Comparison of ENCODE assay signal across 13 cellular contexts in the genomic region with DNA sequence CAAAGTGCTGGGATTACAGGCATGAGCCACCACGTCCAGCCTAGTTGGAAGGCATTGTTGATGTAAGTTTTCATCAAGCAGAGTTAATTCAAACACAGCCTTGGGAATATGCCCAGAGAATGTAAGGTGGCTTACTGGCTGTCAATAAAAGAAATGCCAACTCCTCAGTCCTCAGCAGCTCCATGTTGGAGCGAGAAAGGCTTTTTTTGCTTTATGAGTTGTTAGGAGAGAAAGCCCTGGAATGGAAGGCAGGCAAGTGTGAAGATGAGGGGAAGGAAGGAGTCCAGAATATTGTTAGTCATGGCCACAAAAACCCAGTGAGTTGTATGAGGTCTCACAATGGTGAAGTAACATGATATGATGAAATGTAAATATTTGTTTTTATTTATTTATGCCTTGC. TPM values are rescaled to one million over a fixed set of nuclear protein-coding genes. Genes with fewer than 3 reads are reported as not detected.
A peak's percentile ranks its signal among the peaks of the same experiment; 100 is the strongest.
DNase-seq lines count a peak whose midpoint lies in the region; ATAC-seq and TF ChIP-seq lines count a peak whose summit lies in the region.
"Had no signal": no experiment of that assay in that cellular context is flagged by ENCODE, and none has a peak within 500 bp of the region (broad histone marks: within the 10 kb centered on the region; RNA-seq: fewer than 3 reads in every experiment).

No MANE protein-coding gene starts in this region.

- H3K27me3 ChIP-seq in left lung (no peaks in the 10 kb centered on the region), uterus (no peaks in the 10 kb centered on the region)

- no peak overlapping the region for H3K27ac Mint-ChIP-seq in activated T-cell treated with anti-CD3 and anti-CD28 coated beads, Interleukin-2, amount 50 U/mL, for 72 hours
- peak overlapping the region; percentile 67 for H3K27ac Mint-ChIP-seq in WTC11

- ATAC-seq in activated T-cell treated with anti-CD3 and anti-CD28 coated beads, Interleukin-2, amount 50 U/mL, for 72 hours (replicated peaks in 1 of 2) = no peak
- ATAC-seq in WTC11 = no peak
- peak; percentile 41 for ATAC-seq in left lung

- TF ChIP-seq CTCF in WTC11 (IDR thresholded peaks at IDR 0.05) = no peak
- TF ChIP-seq CTCF in left lung (IDR thresholded peaks at IDR 0.05) = no peak
- TF ChIP-seq CTCF in uterus (IDR thresholded peaks at IDR 0.05) = no peak

- intact Hi-C loops in left lung (cut with DNase I) = no loop called here
- intact Hi-C loops in uterus (cut with DNase I; ENCODE audit: low total_unique reads) = no loop called here

- POLR2A ChIA-PET in WTC11 (lab: Charles Lee) = interaction anchor here (0.6 kb wide), 1 partner anchor 13 kb away, joined by 3 read pairs; no protein-coding TSS in a partner anchor

- H3K36me3 ChIP-seq in left lung = no peaks in the 10 kb centered on the region
- no peaks in the 10 kb centered on the region for H3K36me3 ChIP-seq in uterus

- H3K4me1 Mint-ChIP-seq in activated T-cell treated with anti-CD3 and anti-CD28 coated beads, Interleukin-2, amount 50 U/mL, for 72 hours (ENCODE audit: low read depth) = peaks cover 82% of the 10 kb centered on the region
- peaks cover 69% of the 10 kb centered on the region for H3K4me1 Mint-ChIP-seq in WTC11

- TF ChIP-seq POLR2A in uterus (IDR thresholded peaks at IDR 0.05) = no peak

- in situ Hi-C loops in G401 (cut with HindIII; ENCODE audit: low sequenced_read_pairs) = no loop called here

- peak overlapping the region; percentile 63 to 64 for H3K4me3 Mint-ChIP-seq in activated T-cell treated with anti-CD3 and anti-CD28 coated beads, Interleukin-2, amount 50 U/mL, for 72 hours
- no peak overlapping the region for H3K4me3 Mint-ChIP-seq in WTC11

- H3K4me1 ChIP-seq in left lung (peaks cover 16 to 46% of the 10 kb centered on the region in 2 donors), uterus (peaks cover 0 to 7% of the 10 kb centered on the region in 2 donors)

- no peaks in the 10 kb centered on the region for H3K9me3 Mint-ChIP-seq in activated T-cell treated with anti-CD3 and anti-CD28 coated beads, Interleukin-2, amount 50 U/mL, for 72 hours
- H3K9me3 Mint-ChIP-seq in WTC11 = peaks cover 8% of the 10 kb centered on the region

- no peaks in the 10 kb centered on the region for H3K27me3 Mint-ChIP-seq in activated T-cell treated with anti-CD3 and anti-CD28 coated beads, Interleukin-2, amount 50 U/mL, for 72 hours (ENCODE audit: low read depth)
- H3K27me3 Mint-ChIP-seq in WTC11 (ENCODE audit: low read depth) = no peaks in the 10 kb centered on the region

- H3K9me3 ChIP-seq in left lung (no peaks in the 10 kb centered on the region), uterus (no peaks in the 10 kb centered on the region)

- H3K36me3 Mint-ChIP-seq in activated T-cell treated with anti-CD3 and anti-CD28 coated beads, Interleukin-2, amount 50 U/mL, for 72 hours (ENCODE audit: insufficient read depth in 2 of 2) = no peaks in the 10 kb centered on the region
- peaks cover 8% of the 10 kb centered on the region for H3K36me3 Mint-ChIP-seq in WTC11

- no peak for DNase-seq in activated T-cell treated with anti-CD3 and anti-CD28 coated beads, Interleukin-2, amount 50 U/mL, for 72 hours
- no peak for DNase-seq in activated T-cell treated with anti-CD3 and anti-CD28 coated beads, Interleukin-2, amount 50 U/mL, for 48 hours
- DNase-seq in WTC11 (ENCODE audit: low spot score) (no peak), left lung (no peak), uterus (no peak), G401 (ENCODE audit: low spot score) (no peak), HPDE6-E6E7 (ENCODE audit: extremely low spot score) (no peak)
- DNase-seq in activated T-cell treated with anti-CD3 and anti-CD28 coated beads, Interleukin-2, amount 50 U/mL, for 1 hour = no peak
- DNase-seq: activated gamma-delta T cell treated with Interleukin-2 at 50 U/mL for 16 hours; AML-193; NCI-H2081 treated with DMSO at 0.1 percent for 48 hours; stimulated activated CD4-positive, alpha-beta T cell treated with anti-CD3 and anti-CD28 coated beads, Interleukin-2, amount 100 ng/mL, for 48 hours; T-helper 9 cell had no signal

- CTCF ChIA-PET in WTC11 (lab: Charles Lee) = interaction anchor here (0.7 to 2.0 kb wide), 2 partner anchors 12 to 30 kb away, joined by 4 to 5 read pairs; no protein-coding TSS in a partner anchor

- H3K27ac ChIP-seq in left lung (peak overlapping the region in 1 of 2 donors; percentile 4), uterus (peak overlapping the region; percentile 3 to 64)

- H3K4me3 ChIP-seq in left lung = no peak overlapping the region
- no peak overlapping the region for H3K4me3 ChIP-seq in uterus

TF ChIP-seq in WTC11, 78 proteins besides CTCF, POLR2A, EP300 and RAD21 (continues in another document):
- no peak for TF ChIP-seq ZNF219 (CRISPR knock-in tag; IDR thresholded peaks at IDR 0.05; ENCODE audit: borderline replicate concordance)
- no peak for TF ChIP-seq RORB (CRISPR knock-in tag; IDR thresholded peaks at IDR 0.05)
- TF ChIP-seq ELF4 (CRISPR knock-in tag; IDR thresholded peaks at IDR 0.05; ENCODE audit: low read depth) = no peak
- TF ChIP-seq PRRX2 (CRISPR knock-in tag; IDR thresholded peaks at IDR 0.05) = no peak
- TF ChIP-seq, protein P1, sequence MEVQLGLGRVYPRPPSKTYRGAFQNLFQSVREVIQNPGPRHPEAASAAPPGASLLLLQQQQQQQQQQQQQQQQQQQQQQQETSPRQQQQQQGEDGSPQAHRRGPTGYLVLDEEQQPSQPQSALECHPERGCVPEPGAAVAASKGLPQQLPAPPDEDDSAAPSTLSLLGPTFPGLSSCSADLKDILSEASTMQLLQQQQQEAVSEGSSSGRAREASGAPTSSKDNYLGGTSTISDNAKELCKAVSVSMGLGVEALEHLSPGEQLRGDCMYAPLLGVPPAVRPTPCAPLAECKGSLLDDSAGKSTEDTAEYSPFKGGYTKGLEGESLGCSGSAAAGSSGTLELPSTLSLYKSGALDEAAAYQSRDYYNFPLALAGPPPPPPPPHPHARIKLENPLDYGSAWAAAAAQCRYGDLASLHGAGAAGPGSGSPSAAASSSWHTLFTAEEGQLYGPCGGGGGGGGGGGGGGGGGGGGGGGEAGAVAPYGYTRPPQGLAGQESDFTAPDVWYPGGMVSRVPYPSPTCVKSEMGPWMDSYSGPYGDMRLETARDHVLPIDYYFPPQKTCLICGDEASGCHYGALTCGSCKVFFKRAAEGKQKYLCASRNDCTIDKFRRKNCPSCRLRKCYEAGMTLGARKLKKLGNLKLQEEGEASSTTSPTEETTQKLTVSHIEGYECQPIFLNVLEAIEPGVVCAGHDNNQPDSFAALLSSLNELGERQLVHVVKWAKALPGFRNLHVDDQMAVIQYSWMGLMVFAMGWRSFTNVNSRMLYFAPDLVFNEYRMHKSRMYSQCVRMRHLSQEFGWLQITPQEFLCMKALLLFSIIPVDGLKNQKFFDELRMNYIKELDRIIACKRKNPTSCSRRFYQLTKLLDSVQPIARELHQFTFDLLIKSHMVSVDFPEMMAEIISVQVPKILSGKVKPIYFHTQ (CRISPR knock-in tag; IDR thresholded peaks at IDR 0.05) = no peak
- TF ChIP-seq ZNF671 (CRISPR knock-in tag; IDR thresholded peaks at IDR 0.05) = no peak
- TF ChIP-seq NR1H2 (CRISPR knock-in tag; IDR thresholded peaks at IDR 0.05) = no peak
- TF ChIP-seq, protein P2, sequence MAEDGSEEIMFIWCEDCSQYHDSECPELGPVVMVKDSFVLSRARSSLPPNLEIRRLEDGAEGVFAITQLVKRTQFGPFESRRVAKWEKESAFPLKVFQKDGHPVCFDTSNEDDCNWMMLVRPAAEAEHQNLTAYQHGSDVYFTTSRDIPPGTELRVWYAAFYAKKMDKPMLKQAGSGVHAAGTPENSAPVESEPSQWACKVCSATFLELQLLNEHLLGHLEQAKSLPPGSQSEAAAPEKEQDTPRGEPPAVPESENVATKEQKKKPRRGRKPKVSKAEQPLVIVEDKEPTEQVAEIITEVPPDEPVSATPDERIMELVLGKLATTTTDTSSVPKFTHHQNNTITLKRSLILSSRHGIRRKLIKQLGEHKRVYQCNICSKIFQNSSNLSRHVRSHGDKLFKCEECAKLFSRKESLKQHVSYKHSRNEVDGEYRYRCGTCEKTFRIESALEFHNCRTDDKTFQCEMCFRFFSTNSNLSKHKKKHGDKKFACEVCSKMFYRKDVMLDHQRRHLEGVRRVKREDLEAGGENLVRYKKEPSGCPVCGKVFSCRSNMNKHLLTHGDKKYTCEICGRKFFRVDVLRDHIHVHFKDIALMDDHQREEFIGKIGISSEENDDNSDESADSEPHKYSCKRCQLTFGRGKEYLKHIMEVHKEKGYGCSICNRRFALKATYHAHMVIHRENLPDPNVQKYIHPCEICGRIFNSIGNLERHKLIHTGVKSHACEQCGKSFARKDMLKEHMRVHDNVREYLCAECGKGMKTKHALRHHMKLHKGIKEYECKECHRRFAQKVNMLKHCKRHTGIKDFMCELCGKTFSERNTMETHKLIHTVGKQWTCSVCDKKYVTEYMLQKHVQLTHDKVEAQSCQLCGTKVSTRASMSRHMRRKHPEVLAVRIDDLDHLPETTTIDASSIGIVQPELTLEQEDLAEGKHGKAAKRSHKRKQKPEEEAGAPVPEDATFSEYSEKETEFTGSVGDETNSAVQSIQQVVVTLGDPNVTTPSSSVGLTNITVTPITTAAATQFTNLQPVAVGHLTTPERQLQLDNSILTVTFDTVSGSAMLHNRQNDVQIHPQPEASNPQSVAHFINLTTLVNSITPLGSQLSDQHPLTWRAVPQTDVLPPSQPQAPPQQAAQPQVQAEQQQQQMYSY (CRISPR knock-in tag; IDR thresholded peaks at IDR 0.05) = no peak
- no peak; the same call in 1 of the 2 replicates for TF ChIP-seq GABPB1 (CRISPR knock-in tag; IDR thresholded peaks at IDR 0.05)
- TF ChIP-seq MYBL2 (CRISPR knock-in tag; IDR thresholded peaks at IDR 0.05) = no peak
- TF ChIP-seq, protein P3, sequence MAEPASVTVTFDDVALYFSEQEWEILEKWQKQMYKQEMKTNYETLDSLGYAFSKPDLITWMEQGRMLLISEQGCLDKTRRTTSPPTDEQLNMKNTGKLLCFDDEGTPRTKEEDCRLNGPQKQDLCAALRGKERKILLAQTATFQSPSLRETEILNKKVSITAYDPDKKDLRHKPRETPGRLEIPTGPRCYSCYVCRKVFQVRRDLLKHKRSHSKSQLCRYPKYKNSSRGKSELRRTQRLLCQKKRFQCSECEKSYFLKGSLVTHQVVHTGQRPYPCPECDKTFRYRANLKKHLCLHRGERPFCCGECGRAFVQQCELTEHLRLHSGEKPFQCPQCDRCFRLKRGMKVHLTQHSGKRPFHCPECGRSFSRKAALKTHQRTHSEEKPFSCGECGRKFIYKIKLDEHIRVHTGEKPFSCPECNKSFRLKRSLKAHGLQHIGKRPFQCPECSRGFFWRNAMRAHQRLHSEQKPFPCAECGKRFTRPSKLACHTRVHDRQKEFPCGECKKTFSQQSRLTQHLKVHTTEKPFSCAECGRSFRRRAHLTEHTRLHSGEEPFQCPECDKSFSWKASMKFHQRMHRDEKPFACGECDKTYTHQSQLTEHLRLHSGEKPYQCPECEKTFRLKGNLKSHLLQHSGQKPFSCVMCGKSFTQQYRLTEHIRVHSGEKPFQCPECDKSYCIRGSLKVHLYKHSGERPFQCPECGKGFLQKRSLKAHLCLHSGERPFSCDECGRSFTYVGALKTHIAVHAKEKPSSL (CRISPR knock-in tag; conservative IDR thresholded peaks at IDR 0.05) = no peak

RNA-seq across cellular contexts. Expression of a gene that starts 57.1 kb away (rescaled TPM):
- 10 to 100 TPM; 72.1 to 85.1 TPM for total RNA-seq in activated T-cell treated with anti-CD3 and anti-CD28 coated beads, Interleukin-2, amount 50 U/mL, for 72 hours
- total RNA-seq in WTC11 (2021) (82.6 to 112 TPM (median 87.3 TPM) in 3 replicates), left lung (10 to 100 TPM; 80.2 to 83.4 TPM), uterus (10 to 100 TPM; 17.9 to 87.2 (median 55.4) TPM)
- total RNA-seq in G401 (2014; rRNA removed; shearing (Covaris generic)) = 47.3 and 70.8 TPM in 2 replicates
